ENCODE assay signal across 17 cellular contexts in the genomic region with DNA sequence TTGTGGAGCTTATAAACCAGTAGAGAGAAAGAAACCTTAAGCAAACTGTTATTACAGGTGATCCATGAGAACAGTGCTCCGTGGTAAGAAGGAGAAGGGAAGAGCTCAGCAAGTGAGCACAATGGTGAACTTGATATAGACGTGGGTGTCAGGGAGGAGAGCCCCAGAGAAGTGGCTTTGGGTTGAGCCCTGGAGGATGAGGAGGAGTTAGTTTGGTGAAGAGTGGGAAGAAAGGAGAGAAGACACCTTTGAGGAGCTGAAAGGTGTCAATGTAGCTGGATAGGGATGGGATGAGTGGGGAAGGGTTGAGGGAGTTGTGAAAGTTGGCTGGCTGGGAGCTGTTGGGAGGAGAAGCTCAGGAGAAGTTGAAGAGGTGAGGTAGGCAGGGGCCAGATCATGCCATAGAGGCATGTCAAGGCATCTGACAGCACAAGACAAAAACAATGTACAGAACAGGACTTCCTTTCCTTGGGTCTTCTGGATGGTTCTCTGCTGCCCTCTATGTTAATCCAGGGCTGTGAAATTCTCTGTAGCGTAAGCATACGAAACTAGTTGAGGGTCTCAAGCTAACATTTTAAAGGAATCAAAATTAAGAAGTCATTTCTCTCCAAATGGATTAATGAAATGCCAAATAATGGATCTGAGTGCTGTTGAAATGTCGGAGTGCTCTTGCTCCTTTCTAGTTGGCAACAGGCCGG.
A peak's percentile ranks its signal among the peaks of the same experiment; 100 is the strongest.
DNase-seq lines count a peak whose midpoint lies in the region; ATAC-seq and TF ChIP-seq lines count a peak whose summit lies in the region.
"Had no signal": no experiment of that assay in that cellular context is flagged by ENCODE, and none has a peak within 500 bp of the region (broad histone marks: within the 10 kb centered on the region; RNA-seq: fewer than 3 reads in every experiment).

No MANE protein-coding gene starts in this region.

- RAD21 ChIA-PET in HCT116 (lab: Charles Lee; ENCODE audit: low non-redundant PET in 1 of 2, low total read pairs in 2 of 2, uncharacterized antibody in 2 of 2, unreplicated experiment in 2 of 2): no interaction called here

- no peaks in the 10 kb centered on the region for H3K9me3 ChIP-seq in HCT116 (ENCODE audit: control insufficient read depth in 1 of 2, insufficient read depth in 1 of 2, low read depth in 1 of 2, low read length in 2 of 2)
- H3K9me3 ChIP-seq in RWPE2 (ENCODE audit: severe bottlenecking): no peaks in the 10 kb centered on the region
- H3K9me3 ChIP-seq: Peyer's patch had no signal

- no peak for TF ChIP-seq POLR2A in HCT116 (IDR thresholded peaks at IDR 0.05; ENCODE audit: borderline replicate concordance, extremely low read depth, insufficient read depth, insufficient read length)

- peak; percentile 34; the same call in 1 of the 2 replicates for TF ChIP-seq CTCF in 22Rv1 (IDR thresholded peaks at IDR 0.05)
- 0 out of 6 replicates have a peak, but pooled peaks of 1 of the 3 experiments have one; percentile 10 for TF ChIP-seq CTCF in HCT116 (IDR thresholded peaks at IDR 0.05 in 2 of 3, conservative IDR thresholded peaks at IDR 0.05 in 1 of 3; ENCODE audit: borderline replicate concordance in 1 of 3, insufficient read depth in 1 of 3, low read depth in 2 of 3, low read length in 2 of 3)
- peak; percentile 13 for TF ChIP-seq CTCF in RWPE2 (IDR thresholded peaks at IDR 0.05; ENCODE audit: poor library complexity, severe bottlenecking)
- peak; percentile 7 for TF ChIP-seq CTCF in fibroblast of the aortic adventitia (IDR thresholded peaks at IDR 0.05; ENCODE audit: insufficient read depth, low read length)

- ATAC-seq in HCT116: no peak
- no peak for ATAC-seq in RWPE2 (ENCODE audit: low read depth)
- ATAC-seq in GM21576 (IDR thresholded peaks at IDR 0.05; ENCODE audit: unreplicated experiment): no peak
- ATAC-seq: esophagus mucosa had no signal

- DNase-seq in HCT116 (ENCODE audit: low read depth, low spot score) (no peak), RWPE2 (ENCODE audit: low spot score) (no peak), fibroblast of the aortic adventitia (ENCODE audit: low read depth) (no peak), middle frontal gyrus (ENCODE audit: extremely low spot score, low spot score) (no peak), EL (no peak), HUDEP-2 (lab: John Stamatoyannopoulos, UW; ENCODE audit: unreplicated experiment in 76 of 76) (no peak)
- DNase-seq: activated CD4-positive, alpha-beta T cell treated with anti-CD3 and anti-CD28 coated beads, Interleukin-2, amount 10 ng/mL, durations not matched to agents 24 days and 14 days; activated naive CD4-positive, alpha-beta T cell treated with anti-CD3 and anti-CD28 coated beads for 36 hours; dermis blood vessel endothelial cell; MV-4-11; NCI-H69; occipital lobe; Peyer's patch; stimulated activated CD4-positive, alpha-beta T cell treated with anti-CD3 and anti-CD28 coated beads, Interleukin-2, amount 100 ng/mL, for 48 hours had no signal

- H3K4me3 ChIP-seq in HCT116 (replicated peaks in 1 of 2; ENCODE audit: low read depth in 1 of 2, low read length in 2 of 2) (no peak overlapping the region), RWPE2 (ENCODE audit: severe bottlenecking) (no peak overlapping the region), fibroblast of the aortic adventitia (ENCODE audit: low read depth, low read length) (no peak overlapping the region)
- H3K4me3 ChIP-seq: Peyer's patch had no signal

- no peak overlapping the region for H3K4me2 ChIP-seq in HCT116 (ENCODE audit: low read length)

- no peaks in the 10 kb centered on the region for H3K9me2 ChIP-seq in HCT116 (ENCODE audit: insufficient read depth)

- H3K27ac ChIP-seq in 22Rv1 (no peak overlapping the region), HCT116 (ENCODE audit: low read depth, low read length) (no peak overlapping the region), RWPE2 (ENCODE audit: poor library complexity, severe bottlenecking) (no peak overlapping the region)
- H3K27ac ChIP-seq: Peyer's patch had no signal

- no peak overlapping the region for H3K9ac ChIP-seq in HCT116 (ENCODE audit: low read length)

- H3K36me3 ChIP-seq in HCT116 (ENCODE audit: control insufficient read depth in 1 of 2, insufficient read depth in 2 of 2, low read length in 2 of 2) (no peaks in the 10 kb centered on the region), RWPE2 (ENCODE audit: low read depth) (no peaks in the 10 kb centered on the region)
- H3K36me3 ChIP-seq: Peyer's patch had no signal

- H4K20me1 ChIP-seq in HCT116 (ENCODE audit: insufficient read depth): no peaks in the 10 kb centered on the region

- POLR2A ChIA-PET in HCT116 (lab: Charles Lee): no interaction called here

- H3K27me3 ChIP-seq in HCT116 (ENCODE audit: insufficient read depth, low read length) (peaks cover 20% of the 10 kb centered on the region), RWPE2 (ENCODE audit: insufficient read depth, poor library complexity, severe bottlenecking) (no peaks in the 10 kb centered on the region)
- H3K27me3 ChIP-seq: Peyer's patch had no signal

- H3K79me2 ChIP-seq in HCT116 (ENCODE audit: insufficient read depth, low read length): no peaks in the 10 kb centered on the region

- H3K4me1 ChIP-seq in HCT116 (ENCODE audit: control insufficient read depth in 1 of 2, insufficient read depth in 2 of 2, low read length in 2 of 2) (no peaks in the 10 kb centered on the region), RWPE2 (ENCODE audit: insufficient read depth, poor library complexity, severe bottlenecking) (no peaks in the 10 kb centered on the region)
- H3K4me1 ChIP-seq: Peyer's patch had no signal

- BruUV-seq in HCT116 (replicated peaks; lab: Mats Ljungman, UMichigan): no TSS peak

- peak; percentile 32 for TF ChIP-seq RAD21 in HCT116 (IDR thresholded peaks at IDR 0.05; ENCODE audit: low read depth)

- intact Hi-C loops in HCT116 (cut with micrococcal nuclease): no loop called here

- H2AFZ ChIP-seq in HCT116 (ENCODE audit: low read depth, low read length, poor library complexity, severe bottlenecking): no peak overlapping the region

- CTCF ChIA-PET in HCT116 (lab: Charles Lee): interaction anchor here (1.1 kb wide), 1 partner anchor 26 kb away, joined by 3 read pairs; no protein-coding TSS in a partner anchor

TF ChIP-seq in HCT116, 20 proteins besides CTCF, POLR2A, EP300 and RAD21:
- TF ChIP-seq CEBPB (IDR thresholded peaks at IDR 0.05; ENCODE audit: low read depth): no peak
